Comparison of ENCODE assay signal across 25 cellular contexts in genomic region chr7:96612034-96612433, GRCh38.
"Had no signal": no experiment of that assay in that cellular context is flagged by ENCODE, and none has a peak within 500 bp of the region (broad histone marks: within the 10 kb centered on the region; RNA-seq: fewer than 3 reads in every experiment).

No MANE protein-coding gene starts in this region.

- H3K9me3 Mint-ChIP-seq: type B pancreatic cell had no signal

- H3K4me3 Mint-ChIP-seq: memory B cell; naive thymus-derived CD4-positive, alpha-beta T cell; natural killer cell treated with Interleukin-12 subunit alpha and Interleukin-12 subunit beta and Interleukin-15 and Interleukin-18, amount 100 ng/mL, for 72 hours; stimulated activated memory B cell treated with anti-CD40 and anti-IgM and Interleukin-4, amounts not matched to agents 10 μg/mL and 1 μg/mL and 100 μg/mL, for 72 hours; stimulated activated naive CD8-positive, alpha-beta T cell treated with anti-CD3 and anti-CD28 coated beads, Interleukin-15, amount 100 ng/mL, for 72 hours; type B pancreatic cell had no signal

- H3K9me3 ChIP-seq: left lung, mucosa of descending colon, ovary, right lobe of liver had no signal

- H3K36me3 ChIP-seq: left lung, ovary, right atrium auricular region, right lobe of liver, tibial nerve, uterus had no signal

- H3K4me1 ChIP-seq: left lung, right atrium auricular region, right lobe of liver, tibial nerve, uterus had no signal

- H3K27me3 ChIP-seq: left lung, ovary, right atrium auricular region, right lobe of liver, tibial nerve, uterus had no signal

- ATAC-seq: left colon; left lung; mucosa of descending colon; naive thymus-derived CD4-positive, alpha-beta T cell; natural killer cell treated with Interleukin-12 subunit alpha and Interleukin-12 subunit beta and Interleukin-15 and Interleukin-18, amount 100 ng/mL, for 72 hours; right lobe of liver; stimulated activated memory B cell treated with anti-CD40 and anti-IgM and Interleukin-4, amounts not matched to agents 10 μg/mL and 1 μg/mL and 100 μg/mL, for 72 hours; stimulated activated naive CD8-positive, alpha-beta T cell treated with anti-CD3 and anti-CD28 coated beads, Interleukin-15, amount 100 ng/mL, for 72 hours had no signal

- H3K4me2 ChIP-seq: smooth muscle cell had no signal

- H3K27ac ChIP-seq: left lung, ovary, right atrium auricular region, right lobe of liver, tibial nerve, uterus had no signal

- H3K36me3 Mint-ChIP-seq: memory B cell; stimulated activated memory B cell treated with anti-CD40 and anti-IgM and Interleukin-4, amounts not matched to agents 10 μg/mL and 1 μg/mL and 100 μg/mL, for 72 hours; type B pancreatic cell had no signal

- H3K4me1 Mint-ChIP-seq: memory B cell; naive thymus-derived CD4-positive, alpha-beta T cell; stimulated activated memory B cell treated with anti-CD40 and anti-IgM and Interleukin-4, amounts not matched to agents 10 μg/mL and 1 μg/mL and 100 μg/mL, for 72 hours; stimulated activated naive CD8-positive, alpha-beta T cell treated with anti-CD3 and anti-CD28 coated beads, Interleukin-15, amount 100 ng/mL, for 72 hours had no signal

- H3K27me3 Mint-ChIP-seq: progenitor cell of endocrine pancreas; stimulated activated memory B cell treated with anti-CD40 and anti-IgM and Interleukin-4, amounts not matched to agents 10 μg/mL and 1 μg/mL and 100 μg/mL, for 72 hours; type B pancreatic cell had no signal

- DNase-seq: kidney; left colon; midbrain; mucosa of descending colon; naive thymus-derived CD4-positive, alpha-beta T cell; ovary; right lobe of liver; stimulated activated CD4-positive, alpha-beta T cell treated with anti-CD3 and anti-CD28 coated beads, Interleukin-1b, Interleukin-23, amount 100 ng/mL, for 48 hours; stimulated activated CD4-positive, alpha-beta T cell treated with anti-CD3 and anti-CD28 coated beads, Interleukin-2, amount 100 ng/mL, for 48 hours; stimulated activated CD4-positive, alpha-beta T cell treated with anti-CD3 and anti-CD28 coated beads, Interleukin-4, amount 100 ng/mL, for 4 hours; stimulated activated CD8-positive, alpha-beta memory T cell treated with anti-CD3 and anti-CD28 coated beads, Interleukin-4, amount 100 ng/mL, for 48 hours; stimulated activated naive CD4-positive, alpha-beta T cell treated with Interleukin-2 at 50 U/mL for 16 hours; stimulated activated naive CD8-positive, alpha-beta T cell treated with anti-CD3 and anti-CD28 coated beads, Interleukin-15, amount 100 ng/mL, for 72 hours; substantia nigra; uterus had no signal

- H3K27ac Mint-ChIP-seq: memory B cell; naive thymus-derived CD4-positive, alpha-beta T cell; natural killer cell treated with Interleukin-12 subunit alpha and Interleukin-12 subunit beta and Interleukin-15 and Interleukin-18, amount 100 ng/mL, for 72 hours; progenitor cell of endocrine pancreas; stimulated activated memory B cell treated with anti-CD40 and anti-IgM and Interleukin-4, amounts not matched to agents 10 μg/mL and 1 μg/mL and 100 μg/mL, for 72 hours; stimulated activated naive CD8-positive, alpha-beta T cell treated with anti-CD3 and anti-CD28 coated beads, Interleukin-15, amount 100 ng/mL, for 72 hours; type B pancreatic cell had no signal

- FAIRE-seq: kidney had no signal

- H3K4me3 ChIP-seq: left lung, lung, mucosa of descending colon, ovary, right atrium auricular region, right lobe of liver, smooth muscle cell, tibial nerve, uterus had no signal
